ENCODE assay signal across 20 cellular contexts in the genomic region with DNA sequence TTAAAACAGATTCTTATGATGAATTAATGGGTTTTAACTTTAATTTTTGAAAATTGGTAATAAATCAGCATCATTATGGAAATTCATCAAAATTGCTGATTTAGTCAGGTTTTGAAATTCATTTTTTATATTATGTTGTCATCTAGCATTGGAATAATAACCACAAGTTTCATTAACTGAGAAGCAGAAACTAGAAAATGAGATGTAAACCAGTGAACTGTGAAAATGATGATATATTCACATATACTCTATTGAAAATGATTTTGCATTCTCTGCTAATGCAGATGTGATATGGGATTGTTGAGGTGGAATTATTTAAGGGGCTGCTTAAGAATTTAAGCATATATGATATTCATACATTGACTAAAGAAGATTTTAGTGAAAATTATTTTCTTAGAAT.
DNase-seq lines count a peak whose midpoint lies in the region; ATAC-seq, FAIRE-seq and TF ChIP-seq lines count a peak whose summit lies in the region.
"Had no signal": no experiment of that assay in that cellular context is flagged by ENCODE, and none has a peak within 500 bp of the region (broad histone marks: within the 10 kb centered on the region; RNA-seq: fewer than 3 reads in every experiment).

No MANE protein-coding gene starts in this region.

- H4K20me1 ChIP-seq in KMS-11 (ENCODE audit: insufficient read depth) (no peaks in the 10 kb centered on the region), osteoblast (ENCODE audit: insufficient read depth, low read length) (no peaks in the 10 kb centered on the region)
- H4K20me1 ChIP-seq: BLaER1 had no signal

- no peaks in the 10 kb centered on the region for H3K9me3 ChIP-seq in osteoblast (ENCODE audit: low read depth, low read length)
- no peaks in the 10 kb centered on the region for H3K9me3 ChIP-seq in upper lobe of right lung
- H3K9me3 ChIP-seq: Caco-2 had no signal

- intact Hi-C loops in upper lobe of right lung (cut with DNase I) = no loop called here

- H3K36me3 ChIP-seq in KMS-11 (ENCODE audit: insufficient read depth) = no peaks in the 10 kb centered on the region
- H3K36me3 ChIP-seq in osteoblast (ENCODE audit: insufficient read depth, low read length) = no peaks in the 10 kb centered on the region
- H3K36me3 ChIP-seq in upper lobe of right lung = no peaks in the 10 kb centered on the region

- H3K4me2 ChIP-seq in KMS-11 = peak overlapping the region; percentile 4; the same call in 1 of the 2 replicates
- no peak overlapping the region for H3K4me2 ChIP-seq in osteoblast (ENCODE audit: insufficient read depth, low read length)
- H3K4me2 ChIP-seq: BLaER1, GM23338 had no signal

- FAIRE-seq in GM18507 (lab: Jason Lieb, UNC) = peak; percentile 15
- FAIRE-seq: GM12891 had no signal

- peaks cover 98% of the 10 kb centered on the region for H3K4me1 ChIP-seq in KMS-11 (ENCODE audit: low read depth, poor library complexity, severe bottlenecking)
- peaks cover 15% of the 10 kb centered on the region for H3K4me1 ChIP-seq in osteoblast (ENCODE audit: insufficient read depth, low read length)
- no peaks in the 10 kb centered on the region for H3K4me1 ChIP-seq in upper lobe of right lung
- H3K4me1 ChIP-seq: BLaER1, Caco-2 had no signal

- H3K27ac ChIP-seq in KMS-11 = peak overlapping the region; percentile 2; the same call in 1 of the 2 replicates
- no peak overlapping the region for H3K27ac ChIP-seq in osteoblast (ENCODE audit: low read depth, low read length)
- H3K27ac ChIP-seq in upper lobe of right lung = no peak overlapping the region
- H3K27ac ChIP-seq in substantia nigra (ENCODE audit: low read depth, low read length, poor library complexity, severe bottlenecking) = no peak overlapping the region
- H3K27ac ChIP-seq: BLaER1, C4-2B had no signal

- H3K27me3 ChIP-seq in KMS-11 (ENCODE audit: insufficient read depth, low read depth) (no peaks in the 10 kb centered on the region), osteoblast (ENCODE audit: insufficient read depth, low read length) (no peaks in the 10 kb centered on the region), upper lobe of right lung (no peaks in the 10 kb centered on the region)
- H3K27me3 ChIP-seq: BLaER1 had no signal

- H2AFZ ChIP-seq in KMS-11 (ENCODE audit: low read depth) (no peak overlapping the region), osteoblast (ENCODE audit: low read length) (no peak overlapping the region)
- H2AFZ ChIP-seq: GM23338 had no signal

- peaks cover 24% of the 10 kb centered on the region; the same call in 1 of the 2 replicates for H3K79me2 ChIP-seq in KMS-11 (ENCODE audit: insufficient read depth, low read depth)
- H3K79me2 ChIP-seq in osteoblast (ENCODE audit: insufficient read depth, low read length) = no peaks in the 10 kb centered on the region

- H3K9ac ChIP-seq in KMS-11 = no peak overlapping the region
- H3K9ac ChIP-seq: BLaER1 had no signal

- TF ChIP-seq CTCF in KMS-11 (conservative IDR thresholded peaks at IDR 0.05; ENCODE audit: low read depth, low read length) (no peak), osteoblast (IDR thresholded peaks at IDR 0.05; ENCODE audit: extremely low read depth, low read depth, low read length) (no peak), upper lobe of right lung (IDR thresholded peaks at IDR 0.05) (no peak)

- H3K4me3 ChIP-seq in KMS-11 (IDR thresholded peaks at IDR 0.05; ENCODE audit: insufficient read depth, low read depth, low read length) (no peak overlapping the region), osteoblast (ENCODE audit: insufficient read depth, low read length) (no peak overlapping the region), upper lobe of right lung (no peak overlapping the region)
- H3K4me3 ChIP-seq: BLaER1, GM23338 had no signal

- DNase-seq in GM18507 (ENCODE audit: extremely low spot score, insufficient read length, low read depth) (no peak), osteoblast (ENCODE audit: insufficient read length, low spot score, missing footprints) (peak; percentile 14), NCI-H2107 (lab: John Stamatoyannopoulos, UW) (no peak), upper lobe of right lung (no peak), substantia nigra (lab: John Stamatoyannopoulos, UW) (no peak)
- DNase-seq: Caco-2; CD4-positive, CD25-positive, alpha-beta regulatory T cell; CD8-positive, alpha-beta T cell; DMS79; EL; GDM1; H9 had no signal

- ATAC-seq in GM19351 (IDR thresholded peaks at IDR 0.05; ENCODE audit: unreplicated experiment) (peak; percentile 44), upper lobe of right lung (no peak), GM21515 (IDR thresholded peaks at IDR 0.05; ENCODE audit: unreplicated experiment) (no peak)
- ATAC-seq: CD8-positive, alpha-beta T cell; GM23338; HCT116 had no signal
